Comparison of ENCODE assay signal across 31 cellular contexts in genomic region chrX:49188468-49189076, GRCh38. TPM values are rescaled to one million over a fixed set of nuclear protein-coding genes. Genes with fewer than 3 reads are reported as not detected.
DNase-seq lines count a peak whose midpoint lies in the region; ATAC-seq and TF ChIP-seq lines count a peak whose summit lies in the region.
"Had no signal": no experiment of that assay in that cellular context is flagged by ENCODE, and none has a peak within 500 bp of the region (broad histone marks: within the 10 kb centered on the region; RNA-seq: fewer than 3 reads in every experiment).

No MANE protein-coding gene starts in this region.

- H3K9me3 Mint-ChIP-seq in endothelial cell (ENCODE audit: unreplicated experiment), result no peaks in the 10 kb centered on the region
- H3K9me3 Mint-ChIP-seq: activated CD4-positive, alpha-beta memory T cell treated with anti-CD3 and anti-CD28 coated beads for 36 hours; activated naive CD4-positive, alpha-beta T cell treated with anti-CD3 and anti-CD28 coated beads for 36 hours had no signal

- H3K27ac Mint-ChIP-seq in endothelial cell (ENCODE audit: unreplicated experiment), result peak overlapping the region; percentile 52
- H3K27ac Mint-ChIP-seq: activated CD4-positive, alpha-beta memory T cell treated with anti-CD3 and anti-CD28 coated beads for 36 hours; H9 had no signal

- H3K27ac ChIP-seq in right cardiac atrium (ENCODE audit: low read length) (peak overlapping the region; percentile 28), heart right ventricle (no peak overlapping the region), SK-N-MC (peak overlapping the region; percentile 46)
- H3K27ac ChIP-seq: brain microvascular endothelial cell, ovary, SJCRH30, suprapubic skin, upper lobe of right lung had no signal

- H3K4me3 Mint-ChIP-seq in endothelial cell (ENCODE audit: unreplicated experiment), result no peak overlapping the region
- H3K4me3 Mint-ChIP-seq: H9 had no signal

- no peaks in the 10 kb centered on the region for H3K9me3 ChIP-seq in right cardiac atrium (ENCODE audit: control insufficient read depth, low read length)
- H3K9me3 ChIP-seq in heart right ventricle, result peaks cover 0 to 5% (median 0%) of the 10 kb centered on the region in 11 donors
- no peaks in the 10 kb centered on the region for H3K9me3 ChIP-seq in SK-N-MC (ENCODE audit: low read depth, low read length)
- H3K9me3 ChIP-seq: gastroesophageal sphincter, ovary, Peyer's patch, SJCRH30, suprapubic skin, upper lobe of right lung had no signal

- TF ChIP-seq CTCF in heart right ventricle (IDR thresholded peaks at IDR 0.05) (no peak), endothelial cell (IDR thresholded peaks at IDR 0.05; ENCODE audit: unreplicated experiment) (no peak)

- peaks cover 5% of the 10 kb centered on the region for H3K4me1 Mint-ChIP-seq in endothelial cell (ENCODE audit: unreplicated experiment)

- H3K27me3 Mint-ChIP-seq in endothelial cell (ENCODE audit: unreplicated experiment), result peaks cover 4% of the 10 kb centered on the region
- H3K27me3 Mint-ChIP-seq: activated CD4-positive, alpha-beta memory T cell treated with anti-CD3 and anti-CD28 coated beads for 36 hours had no signal

- no peak for ATAC-seq in right cardiac atrium
- no peak for ATAC-seq in heart right ventricle
- ATAC-seq in left colon, result no peak
- ATAC-seq: gastroesophageal sphincter, left cardiac atrium, upper lobe of right lung had no signal

- H3K9ac ChIP-seq in SK-N-MC (ENCODE audit: insufficient read length), result no peak overlapping the region

- H3K4me1 ChIP-seq in right cardiac atrium (ENCODE audit: control insufficient read depth, insufficient read depth, low read length), result peaks cover 4% of the 10 kb centered on the region
- peaks cover 0 to 30% (median 14%) of the 10 kb centered on the region in 9 donors for H3K4me1 ChIP-seq in heart right ventricle
- H3K4me1 ChIP-seq: SJCRH30 had no signal

- intact Hi-C loops in right cardiac atrium (cut with DNase I) (no loop called here), heart right ventricle (cut with DNase I) (no loop called here), left colon (cut with DNase I, micrococcal nuclease) (no loop called here)

- peaks cover 0 to 1% (median 0%) of the 10 kb centered on the region in 9 donors for H3K36me3 ChIP-seq in heart right ventricle
- no peaks in the 10 kb centered on the region for H3K36me3 ChIP-seq in SK-N-MC (ENCODE audit: insufficient read depth, low read length)
- H3K36me3 ChIP-seq: brain microvascular endothelial cell, gastroesophageal sphincter, ovary, SJCRH30, suprapubic skin had no signal

- H3K4me3 ChIP-seq in right cardiac atrium (ENCODE audit: low read length) (no peak overlapping the region), heart right ventricle (no peak overlapping the region), SK-N-MC (no peak overlapping the region)
- H3K4me3 ChIP-seq: gastroesophageal sphincter, ovary, Peyer's patch, SJCRH30, suprapubic skin, upper lobe of right lung had no signal

- H3K36me3 Mint-ChIP-seq in endothelial cell (ENCODE audit: low read depth, unreplicated experiment), result no peaks in the 10 kb centered on the region
- H3K36me3 Mint-ChIP-seq: activated CD4-positive, alpha-beta memory T cell treated with anti-CD3 and anti-CD28 coated beads for 36 hours had no signal

- WGBS in right cardiac atrium, result 63% methylated on average over 8 of the region's 8 CpGs
- WGBS in heart right ventricle, 2 donors, result 65 to 69% methylated on average over 7 to 8 of the region's 8 CpGs

- no peaks in the 10 kb centered on the region for H3K27me3 ChIP-seq in right cardiac atrium (ENCODE audit: control insufficient read depth, insufficient read depth)
- H3K27me3 ChIP-seq in heart right ventricle, result no peaks in the 10 kb centered on the region
- H3K27me3 ChIP-seq: brain microvascular endothelial cell, gastroesophageal sphincter, ovary, Peyer's patch, SJCRH30, suprapubic skin, upper lobe of right lung had no signal

- DNase-seq in right cardiac atrium, result peak in 1 of 3 donors; percentile 32
- no peak for DNase-seq in heart right ventricle
- DNase-seq in SK-N-MC (ENCODE audit: low read depth, low spot score), result no peak
- no peak for DNase-seq in endothelial cell (ENCODE audit: low spot score)
- no peak for DNase-seq in left colon
- no peak for DNase-seq in GOT3 (lab: John Stamatoyannopoulos, UW)
- no peak for DNase-seq in SW480 (ENCODE audit: low spot score)
- DNase-seq: activated CD4-positive, alpha-beta memory T cell treated with anti-CD3 and anti-CD28 coated beads for 36 hours; activated CD8-positive, alpha-beta memory T cell treated with anti-CD3 and anti-CD28 coated beads, Interleukin-2, amount 50 U/mL, for 4 hours; activated naive CD4-positive, alpha-beta T cell treated with anti-CD3 and anti-CD28 coated beads for 36 hours; amniotic stem cell; brain microvascular endothelial cell; DMS 273 treated with DMSO at 0.1 percent for 48 hours; H9; hypothalamus; Karpas-422; left cardiac atrium; mammary epithelial cell; NCI-H1417 treated with DMSO at 0.1 percent for 48 hours; NCI-H2029 treated with DMSO at 0.1 percent for 48 hours; NCI-H526; ovary; Peyer's patch; SJCRH30; stimulated activated naive CD4-positive, alpha-beta T cell; upper lobe of right lung had no signal

RNA-seq across cellular contexts. Expression of gene PRICKLE3, which starts 2.4 kb away (rescaled TPM):
- total RNA-seq in right cardiac atrium, result 10 to 100 TPM in 3 of 4 donors, 1 to 10 TPM in 1; 9.0 to 12.1 (median 11.0) TPM
- polyA plus RNA-seq in right cardiac atrium, result 8.5 TPM
- 10 to 100 TPM in 3 of 10 donors, 1 to 10 TPM in 7; 6.6 to 14.8 (median 9.4) TPM for total RNA-seq in heart right ventricle
- polyA plus RNA-seq in heart right ventricle, result 10 to 100 TPM in 1 of 2 donors, 1 to 10 TPM in 1; 8.8 to 10.8 TPM
- total RNA-seq in endothelial cell (ENCODE audit: unreplicated experiment), result 11.3 TPM
- 10 to 100 TPM; 11.5 to 15.1 TPM for total RNA-seq in left colon

RNA-seq across cellular contexts. Expression of gene SYP, which starts 11.4 kb away (rescaled TPM):
- total RNA-seq in right cardiac atrium (1 to 10 TPM; 2.1 to 3.1 (median 2.4) TPM), heart right ventricle (1 to 10 TPM in 5 of 10 donors, under 1 TPM in 5; 0.59 to 2.0 (median 1.0) TPM), endothelial cell (ENCODE audit: unreplicated experiment) (1.8 TPM), left colon (1 to 10 TPM; 4.6 to 6.9 TPM)
- polyA plus RNA-seq in right cardiac atrium (3.0 TPM), heart right ventricle (1 to 10 TPM; 1.9 to 2.9 TPM)

RNA-seq across cellular contexts. Expression of gene PLP2, which starts 16.9 kb away (rescaled TPM):
- total RNA-seq in right cardiac atrium, result 10 to 100 TPM; 83.0 to 96.4 (median 87.0) TPM
- 89.0 TPM for polyA plus RNA-seq in right cardiac atrium
- total RNA-seq in heart right ventricle, result 100 to 1,000 TPM in 1 of 10 donors, 10 to 100 TPM in 9; 20.3 to 157 (median 41.2) TPM
- 100 to 1,000 TPM in 1 of 2 donors, 10 to 100 TPM in 1; 64.6 to 352 TPM for polyA plus RNA-seq in heart right ventricle
- total RNA-seq in endothelial cell (ENCODE audit: unreplicated experiment), result 1.9 TPM
- 100 to 1,000 TPM; 140 to 142 TPM for total RNA-seq in left colon
- polyA plus RNA-seq: neural cell had no signal

RNA-seq across cellular contexts. Expression of gene MAGIX, which starts 26.0 kb away (rescaled TPM):
- total RNA-seq in right cardiac atrium, result 10 to 100 TPM in 3 of 4 donors, 1 to 10 TPM in 1; 9.0 to 16.6 (median 15.4) TPM
- 16.5 TPM for polyA plus RNA-seq in right cardiac atrium
- 1 to 10 TPM; 2.7 to 9.8 (median 4.0) TPM for total RNA-seq in heart right ventricle
- polyA plus RNA-seq in heart right ventricle, result 10 to 100 TPM in 1 of 2 donors, 1 to 10 TPM in 1; 5.4 to 13.5 TPM
- 1.2 TPM for total RNA-seq in endothelial cell (ENCODE audit: unreplicated experiment)
- total RNA-seq in left colon, result 10 to 100 TPM; 13.9 to 15.7 TPM

RNA-seq across cellular contexts. Expression of gene CACNA1F, which starts 44.6 kb away (rescaled TPM):
- total RNA-seq in right cardiac atrium, result under 1 TPM; 0.17 to 0.78 (median 0.19) TPM
- polyA plus RNA-seq in right cardiac atrium, result 0.09 TPM
- total RNA-seq in heart right ventricle, result under 1 TPM in 6 of 10 donors, not detected in 4; 0.05 to 0.42 (median 0.15) TPM
- polyA plus RNA-seq in heart right ventricle, result under 1 TPM; 0.03 to 0.07 TPM
- total RNA-seq in endothelial cell (ENCODE audit: unreplicated experiment), result 0.59 TPM
- total RNA-seq in left colon, result 1 to 10 TPM in 1 of 2 donors, under 1 TPM in 1; 0.70 to 2.0 TPM
- total RNA-seq: SJCRH30, skeletal muscle tissue had no signal
- polyA plus RNA-seq: fibroblast of lung, mammary epithelial cell, neural cell had no signal

Comparison
In these comparisons a context has a peak if more than half of its experiments do, and no peak if none do; other contexts are left out.
1. H3K27ac ChIP-seq: peak in right cardiac atrium (single experiment) and SK-N-MC (single experiment); none in heart right ventricle (0 of 10).